ENCODE assay signal across 8 cellular contexts in genomic region chr7:150388709-150389531, GRCh38. TPM values are rescaled to one million over a fixed set of nuclear protein-coding genes. Genes with fewer than 3 reads are reported as not detected.
DNase-seq lines count a peak whose midpoint lies in the region; ATAC-seq and TF ChIP-seq lines count a peak whose summit lies in the region.
"Had no signal": no experiment of that assay in that cellular context is flagged by ENCODE, and none has a peak within 500 bp of the region (broad histone marks: within the 10 kb centered on the region; RNA-seq: fewer than 3 reads in every experiment).

No MANE protein-coding gene starts in this region.

- H3K27ac ChIP-seq in right lobe of liver: peak overlapping the region; percentile 33 to 84 (median 63)
- no peak overlapping the region for H3K27ac ChIP-seq in tibial artery

- DNase-seq in NCI-H510A (lab: John Stamatoyannopoulos, UW) (peak; percentile 29), right lobe of liver (peak; percentile 89 to 95 (median 94)), tibial artery (peak; percentile 48 to 82), HAP-1 (ENCODE audit: low spot score in 2 of 2) (no peak), NAMALWA (ENCODE audit: low spot score) (no peak)

- H3K36me3 ChIP-seq in right lobe of liver (no peaks in the 10 kb centered on the region), tibial artery (peaks cover 0 to 9% (median 5%) of the 10 kb centered on the region in 3 donors), HAP-1 (replicated peaks) (no peaks in the 10 kb centered on the region)

- peaks cover 45% of the 10 kb centered on the region for H3K4me1 Mint-ChIP-seq in brain

- in situ Hi-C loops in HAP-1 (cut with MboI; ENCODE audit: low sequenced_read_pairs): no loop called here

- peaks cover 0 to 3% (median 0%) of the 10 kb centered on the region in 5 experiments for H3K9me3 Mint-ChIP-seq in brain

- intact Hi-C loops in right lobe of liver (cut with DNase I) (no loop called here), tibial artery (cut with DNase I; ENCODE audit: low total_unique reads) (no loop called here)

- 50% methylated on average over 7 of the region's 20 CpGs for WGBS in right lobe of liver (ENCODE audit: insufficient coverage, low coverage, low lambda C conversion rate, missing lambda C conversion rate)

- ATAC-seq in right lobe of liver (peak; percentile 98 to 99 (median 98)), GM18517 (IDR thresholded peaks at IDR 0.05; ENCODE audit: unreplicated experiment) (no peak)

- H3K27me3 Mint-ChIP-seq in brain: no peaks in the 10 kb centered on the region
- H3K27me3 Mint-ChIP-seq: activated naive CD8-positive, alpha-beta T cell had no signal

- H3K4me1 ChIP-seq in right lobe of liver: peaks cover 0 to 36% (median 11%) of the 10 kb centered on the region in 4 donors
- peaks cover 0 to 13% (median 3%) of the 10 kb centered on the region in 4 donors for H3K4me1 ChIP-seq in tibial artery
- H3K4me1 ChIP-seq in HAP-1: peaks cover 6% of the 10 kb centered on the region

- H3K4me3 ChIP-seq in right lobe of liver (no peak overlapping the region), tibial artery (no peak overlapping the region), HAP-1 (no peak overlapping the region)

- TF ChIP-seq POLR2A in right lobe of liver (IDR thresholded peaks at IDR 0.05): no peak

- TF ChIP-seq CTCF in brain (conservative IDR thresholded peaks at IDR 0.05) (peak; percentile 42 to 54), right lobe of liver (IDR thresholded peaks at IDR 0.05) (peak; percentile 82 to 99 (median 96)), tibial artery (IDR thresholded peaks at IDR 0.05) (peak; percentile 74 to 78)

- H3K36me3 Mint-ChIP-seq in brain: peaks cover 60% of the 10 kb centered on the region

- H3K4me3 Mint-ChIP-seq in brain: no peak overlapping the region
- H3K4me3 Mint-ChIP-seq: activated naive CD8-positive, alpha-beta T cell had no signal

- no peaks in the 10 kb centered on the region for H3K9me3 ChIP-seq in right lobe of liver
- no peaks in the 10 kb centered on the region for H3K9me3 ChIP-seq in tibial artery
- no peaks in the 10 kb centered on the region for H3K9me3 ChIP-seq in HAP-1

- H3K27me3 ChIP-seq in right lobe of liver (no peaks in the 10 kb centered on the region), tibial artery (no peaks in the 10 kb centered on the region), HAP-1 (ENCODE audit: low read depth) (no peaks in the 10 kb centered on the region)

- peak overlapping the region; percentile 25 to 93 (median 88) for H3K27ac Mint-ChIP-seq in brain
- H3K27ac Mint-ChIP-seq: activated naive CD8-positive, alpha-beta T cell had no signal

RNA-seq across cellular contexts. Expression of gene ZNF775, which starts 9.8 kb away (rescaled TPM):
- polyA plus RNA-seq in brain (ENCODE audit: insufficient read depth, low read depth, low replicate concordance): 23.0 TPM
- 1 to 10 TPM in 3 of 6 experiments, under 1 TPM in 3; 0.44 to 1.6 (median 0.96) TPM for total RNA-seq in right lobe of liver

RNA-seq across cellular contexts. Expression of gene REPIN1, which starts 20.3 kb away (rescaled TPM):
- polyA plus RNA-seq in brain (ENCODE audit: insufficient read depth, low read depth, low replicate concordance): 146 TPM
- 100 to 1,000 TPM in 2 of 6 experiments, 10 to 100 TPM in 4; 56.2 to 133 (median 73.5) TPM for total RNA-seq in right lobe of liver

RNA-seq across cellular contexts. Expression of gene RARRES2, which starts 47.5 kb away (rescaled TPM):
- polyA plus RNA-seq in brain (ENCODE audit: insufficient read depth, low read depth, low replicate concordance): 33.0 TPM
- 100 to 1,000 TPM; 552 to 948 (median 788) TPM for total RNA-seq in right lobe of liver

Comparison
In these comparisons a context has a peak if more than half of its experiments do, and no peak if none do; other contexts are left out.
1. DNase-seq: peak in NCI-H510A (single experiment), right lobe of liver (3 of 3) and tibial artery (2 of 2); none in HAP-1 (0 of 2) and NAMALWA (single experiment).
2. H3K27ac ChIP-seq: peak in right lobe of liver (3 of 3); none in tibial artery (0 of 2).
3. Peak in every context shown above with its lines, with median percentiles within 50 percentile points of each other: CTCF ChIP-seq.